In the genomic region with DNA sequence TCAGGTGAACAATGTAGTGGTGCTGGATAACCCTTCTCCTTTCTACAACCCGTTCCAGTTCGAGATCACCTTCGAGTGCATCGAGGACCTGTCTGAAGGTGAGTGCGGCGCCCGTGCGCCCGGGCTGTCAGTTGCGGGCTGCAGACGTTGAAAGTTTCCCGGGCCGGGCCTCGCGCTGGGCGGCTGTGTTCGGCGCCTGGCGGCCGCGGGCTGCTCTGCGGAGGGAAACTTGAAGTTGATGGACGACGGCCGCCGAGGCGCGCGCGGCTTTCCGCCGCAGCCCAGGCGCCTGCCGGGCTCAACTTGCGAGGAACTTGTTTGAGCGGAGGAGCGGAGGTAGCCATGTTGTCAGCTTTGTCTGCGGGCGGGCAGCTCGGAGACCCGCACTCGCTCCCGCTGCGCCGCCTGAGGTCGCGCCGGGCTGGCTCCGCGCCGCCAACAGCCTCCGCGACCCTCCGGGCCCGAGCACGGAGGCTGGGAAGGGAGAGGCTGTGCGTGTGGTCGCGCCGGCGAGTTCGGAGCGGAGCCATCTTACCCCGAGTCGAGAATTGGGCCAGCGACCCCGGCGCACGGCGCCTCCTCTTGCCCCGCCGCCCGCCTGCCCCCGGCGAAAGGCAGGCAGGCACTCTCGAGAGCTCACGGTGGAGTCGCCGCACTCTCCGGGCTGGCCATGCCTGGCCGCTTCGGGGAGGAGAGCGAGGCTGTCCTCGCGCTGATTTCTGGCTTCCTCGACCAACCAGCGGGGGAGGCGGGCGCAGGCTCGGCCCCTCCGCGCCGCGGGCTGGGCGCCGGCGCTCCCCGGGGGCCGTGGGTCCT, we compare ENCODE assay signal across 1 cellular context.
A peak's percentile ranks its signal among the peaks of the same experiment; 100 is the strongest.
TF ChIP-seq lines count a peak whose summit lies in the region.

No MANE protein-coding gene starts in this region.

TF ChIP-seq in K562, 482 proteins besides CTCF, POLR2A, EP300 and RAD21 (continued from another document and continues in another):
- TF ChIP-seq, protein P1, sequence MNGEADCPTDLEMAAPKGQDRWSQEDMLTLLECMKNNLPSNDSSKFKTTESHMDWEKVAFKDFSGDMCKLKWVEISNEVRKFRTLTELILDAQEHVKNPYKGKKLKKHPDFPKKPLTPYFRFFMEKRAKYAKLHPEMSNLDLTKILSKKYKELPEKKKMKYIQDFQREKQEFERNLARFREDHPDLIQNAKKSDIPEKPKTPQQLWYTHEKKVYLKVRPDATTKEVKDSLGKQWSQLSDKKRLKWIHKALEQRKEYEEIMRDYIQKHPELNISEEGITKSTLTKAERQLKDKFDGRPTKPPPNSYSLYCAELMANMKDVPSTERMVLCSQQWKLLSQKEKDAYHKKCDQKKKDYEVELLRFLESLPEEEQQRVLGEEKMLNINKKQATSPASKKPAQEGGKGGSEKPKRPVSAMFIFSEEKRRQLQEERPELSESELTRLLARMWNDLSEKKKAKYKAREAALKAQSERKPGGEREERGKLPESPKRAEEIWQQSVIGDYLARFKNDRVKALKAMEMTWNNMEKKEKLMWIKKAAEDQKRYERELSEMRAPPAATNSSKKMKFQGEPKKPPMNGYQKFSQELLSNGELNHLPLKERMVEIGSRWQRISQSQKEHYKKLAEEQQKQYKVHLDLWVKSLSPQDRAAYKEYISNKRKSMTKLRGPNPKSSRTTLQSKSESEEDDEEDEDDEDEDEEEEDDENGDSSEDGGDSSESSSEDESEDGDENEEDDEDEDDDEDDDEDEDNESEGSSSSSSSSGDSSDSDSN (IDR thresholded peaks at IDR 0.05; ENCODE audit: borderline replicate concordance in 1 of 2, low read depth in 2 of 2, low read length in 2 of 2), result peak; percentile 94
- TF ChIP-seq U2AF2 (optimal IDR thresholded peaks at IDR 0.05; ENCODE audit: low read depth, low read length) (no peak), ZNF354B (CRISPR knock-in tag; IDR thresholded peaks at IDR 0.05) (no peak), ZNF408 (CRISPR knock-in tag; IDR thresholded peaks at IDR 0.05; ENCODE audit: low read depth) (no peak), NR1H2 (CRISPR knock-in tag; IDR thresholded peaks at IDR 0.05) (0 out of 2 replicates have a peak, but pooled peaks have one; percentile 23), CREB1 (IDR thresholded peaks at IDR 0.05) (0 out of 2 replicates have a peak, but pooled peaks have one; percentile 18), CREB1 (CRISPR knock-in tag; IDR thresholded peaks at IDR 0.05) (no peak; the same call in 1 of the 2 replicates), PCBP1 (IDR thresholded peaks at IDR 0.05; ENCODE audit: low read depth, low read length, poor library complexity, severe bottlenecking) (no peak), RBBP5 (IDR thresholded peaks at IDR 0.05; ENCODE audit: borderline replicate concordance, insufficient read depth, low read length, poor library complexity, severe bottlenecking) (peak; percentile 88), KLF6 (CRISPR knock-in tag; IDR thresholded peaks at IDR 0.05; ENCODE audit: borderline replicate concordance) (no peak), HMGN3 (IDR thresholded peaks at IDR 0.05; ENCODE audit: borderline replicate concordance, extremely low read depth, insufficient read length, low read depth, low read length) (peak; percentile 81), SPI1 (IDR thresholded peaks at IDR 0.05; ENCODE audit: borderline replicate concordance, low read depth, low read length) (no peak), POLR2G (IDR thresholded peaks at IDR 0.05; ENCODE audit: low read depth, low read length) (peak; percentile 76), FOXK1 (CRISPR knock-in tag; IDR thresholded peaks at IDR 0.05; ENCODE audit: borderline replicate concordance) (peak; percentile 59; the same call in 1 of the 2 replicates), ZNF586 (CRISPR knock-in tag; conservative IDR thresholded peaks at IDR 0.05) (no peak), TBL1XR1 (IDR thresholded peaks at IDR 0.05; ENCODE audit: low read length in 2 of 2) (no peak), ZNF561 (CRISPR knock-in tag; conservative IDR thresholded peaks at IDR 0.05) (no peak), TRIM24 (IDR thresholded peaks at IDR 0.05) (no peak), SMAD4 (CRISPR knock-in tag; conservative IDR thresholded peaks at IDR 0.05) (peak; percentile 53; the same call in 1 of the 2 replicates), CHD1 (IDR thresholded peaks at IDR 0.05; ENCODE audit: low read length) (peak; percentile 92), BRD4 (IDR thresholded peaks at IDR 0.05) (peak; percentile 89), SP1 (CRISPR knock-in tag; IDR thresholded peaks at IDR 0.05) (peak; percentile 42; the same call in 1 of the 2 replicates)
- TF ChIP-seq, protein P2, sequence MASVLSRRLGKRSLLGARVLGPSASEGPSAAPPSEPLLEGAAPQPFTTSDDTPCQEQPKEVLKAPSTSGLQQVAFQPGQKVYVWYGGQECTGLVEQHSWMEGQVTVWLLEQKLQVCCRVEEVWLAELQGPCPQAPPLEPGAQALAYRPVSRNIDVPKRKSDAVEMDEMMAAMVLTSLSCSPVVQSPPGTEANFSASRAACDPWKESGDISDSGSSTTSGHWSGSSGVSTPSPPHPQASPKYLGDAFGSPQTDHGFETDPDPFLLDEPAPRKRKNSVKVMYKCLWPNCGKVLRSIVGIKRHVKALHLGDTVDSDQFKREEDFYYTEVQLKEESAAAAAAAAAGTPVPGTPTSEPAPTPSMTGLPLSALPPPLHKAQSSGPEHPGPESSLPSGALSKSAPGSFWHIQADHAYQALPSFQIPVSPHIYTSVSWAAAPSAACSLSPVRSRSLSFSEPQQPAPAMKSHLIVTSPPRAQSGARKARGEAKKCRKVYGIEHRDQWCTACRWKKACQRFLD (CRISPR knock-in tag; IDR thresholded peaks at IDR 0.05), result 0 out of 2 replicates have a peak, but pooled peaks have one; percentile 32
- TF ChIP-seq, protein P3, sequence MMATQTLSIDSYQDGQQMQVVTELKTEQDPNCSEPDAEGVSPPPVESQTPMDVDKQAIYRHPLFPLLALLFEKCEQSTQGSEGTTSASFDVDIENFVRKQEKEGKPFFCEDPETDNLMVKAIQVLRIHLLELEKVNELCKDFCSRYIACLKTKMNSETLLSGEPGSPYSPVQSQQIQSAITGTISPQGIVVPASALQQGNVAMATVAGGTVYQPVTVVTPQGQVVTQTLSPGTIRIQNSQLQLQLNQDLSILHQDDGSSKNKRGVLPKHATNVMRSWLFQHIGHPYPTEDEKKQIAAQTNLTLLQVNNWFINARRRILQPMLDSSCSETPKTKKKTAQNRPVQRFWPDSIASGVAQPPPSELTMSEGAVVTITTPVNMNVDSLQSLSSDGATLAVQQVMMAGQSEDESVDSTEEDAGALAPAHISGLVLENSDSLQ (IDR thresholded peaks at IDR 0.05), result peak; percentile 87
- TF ChIP-seq, protein P4, sequence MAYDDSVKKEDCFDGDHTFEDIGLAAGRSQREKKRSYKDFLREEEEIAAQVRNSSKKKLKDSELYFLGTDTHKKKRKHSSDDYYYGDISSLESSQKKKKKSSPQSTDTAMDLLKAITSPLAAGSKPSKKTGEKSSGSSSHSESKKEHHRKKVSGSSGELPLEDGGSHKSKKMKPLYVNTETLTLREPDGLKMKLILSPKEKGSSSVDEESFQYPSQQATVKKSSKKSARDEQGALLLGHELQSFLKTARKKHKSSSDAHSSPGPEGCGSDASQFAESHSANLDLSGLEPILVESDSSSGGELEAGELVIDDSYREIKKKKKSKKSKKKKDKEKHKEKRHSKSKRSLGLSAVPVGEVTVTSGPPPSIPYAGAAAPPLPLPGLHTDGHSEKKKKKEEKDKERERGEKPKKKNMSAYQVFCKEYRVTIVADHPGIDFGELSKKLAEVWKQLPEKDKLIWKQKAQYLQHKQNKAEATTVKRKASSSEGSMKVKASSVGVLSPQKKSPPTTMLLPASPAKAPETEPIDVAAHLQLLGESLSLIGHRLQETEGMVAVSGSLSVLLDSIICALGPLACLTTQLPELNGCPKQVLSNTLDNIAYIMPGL (CRISPR knock-in tag; IDR thresholded peaks at IDR 0.05), result no peak
- TF ChIP-seq, protein P5, sequence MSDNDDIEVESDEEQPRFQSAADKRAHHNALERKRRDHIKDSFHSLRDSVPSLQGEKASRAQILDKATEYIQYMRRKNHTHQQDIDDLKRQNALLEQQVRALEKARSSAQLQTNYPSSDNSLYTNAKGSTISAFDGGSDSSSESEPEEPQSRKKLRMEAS (CRISPR knock-in tag; IDR thresholded peaks at IDR 0.05), result peak; percentile 22; the same call in 1 of the 2 replicates
- TF ChIP-seq, protein P6, sequence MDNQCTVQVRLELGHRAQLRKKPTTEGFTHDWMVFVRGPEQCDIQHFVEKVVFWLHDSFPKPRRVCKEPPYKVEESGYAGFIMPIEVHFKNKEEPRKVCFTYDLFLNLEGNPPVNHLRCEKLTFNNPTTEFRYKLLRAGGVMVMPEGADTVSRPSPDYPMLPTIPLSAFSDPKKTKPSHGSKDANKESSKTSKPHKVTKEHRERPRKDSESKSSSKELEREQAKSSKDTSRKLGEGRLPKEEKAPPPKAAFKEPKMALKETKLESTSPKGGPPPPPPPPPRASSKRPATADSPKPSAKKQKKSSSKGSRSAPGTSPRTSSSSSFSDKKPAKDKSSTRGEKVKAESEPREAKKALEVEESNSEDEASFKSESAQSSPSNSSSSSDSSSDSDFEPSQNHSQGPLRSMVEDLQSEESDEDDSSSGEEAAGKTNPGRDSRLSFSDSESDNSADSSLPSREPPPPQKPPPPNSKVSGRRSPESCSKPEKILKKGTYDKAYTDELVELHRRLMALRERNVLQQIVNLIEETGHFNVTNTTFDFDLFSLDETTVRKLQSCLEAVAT (IDR thresholded peaks at IDR 0.05), result peak in 1 of 2 experiments; percentile 6; a peak in 1 of 4 replicates
- TF ChIP-seq, protein P7, sequence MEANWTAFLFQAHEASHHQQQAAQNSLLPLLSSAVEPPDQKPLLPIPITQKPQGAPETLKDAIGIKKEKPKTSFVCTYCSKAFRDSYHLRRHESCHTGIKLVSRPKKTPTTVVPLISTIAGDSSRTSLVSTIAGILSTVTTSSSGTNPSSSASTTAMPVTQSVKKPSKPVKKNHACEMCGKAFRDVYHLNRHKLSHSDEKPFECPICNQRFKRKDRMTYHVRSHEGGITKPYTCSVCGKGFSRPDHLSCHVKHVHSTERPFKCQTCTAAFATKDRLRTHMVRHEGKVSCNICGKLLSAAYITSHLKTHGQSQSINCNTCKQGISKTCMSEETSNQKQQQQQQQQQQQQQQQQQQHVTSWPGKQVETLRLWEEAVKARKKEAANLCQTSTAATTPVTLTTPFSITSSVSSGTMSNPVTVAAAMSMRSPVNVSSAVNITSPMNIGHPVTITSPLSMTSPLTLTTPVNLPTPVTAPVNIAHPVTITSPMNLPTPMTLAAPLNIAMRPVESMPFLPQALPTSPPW (CRISPR knock-in tag; IDR thresholded peaks at IDR 0.05), result peak; percentile 66; the same call in 1 of the 2 replicates
- TF ChIP-seq, protein P8, sequence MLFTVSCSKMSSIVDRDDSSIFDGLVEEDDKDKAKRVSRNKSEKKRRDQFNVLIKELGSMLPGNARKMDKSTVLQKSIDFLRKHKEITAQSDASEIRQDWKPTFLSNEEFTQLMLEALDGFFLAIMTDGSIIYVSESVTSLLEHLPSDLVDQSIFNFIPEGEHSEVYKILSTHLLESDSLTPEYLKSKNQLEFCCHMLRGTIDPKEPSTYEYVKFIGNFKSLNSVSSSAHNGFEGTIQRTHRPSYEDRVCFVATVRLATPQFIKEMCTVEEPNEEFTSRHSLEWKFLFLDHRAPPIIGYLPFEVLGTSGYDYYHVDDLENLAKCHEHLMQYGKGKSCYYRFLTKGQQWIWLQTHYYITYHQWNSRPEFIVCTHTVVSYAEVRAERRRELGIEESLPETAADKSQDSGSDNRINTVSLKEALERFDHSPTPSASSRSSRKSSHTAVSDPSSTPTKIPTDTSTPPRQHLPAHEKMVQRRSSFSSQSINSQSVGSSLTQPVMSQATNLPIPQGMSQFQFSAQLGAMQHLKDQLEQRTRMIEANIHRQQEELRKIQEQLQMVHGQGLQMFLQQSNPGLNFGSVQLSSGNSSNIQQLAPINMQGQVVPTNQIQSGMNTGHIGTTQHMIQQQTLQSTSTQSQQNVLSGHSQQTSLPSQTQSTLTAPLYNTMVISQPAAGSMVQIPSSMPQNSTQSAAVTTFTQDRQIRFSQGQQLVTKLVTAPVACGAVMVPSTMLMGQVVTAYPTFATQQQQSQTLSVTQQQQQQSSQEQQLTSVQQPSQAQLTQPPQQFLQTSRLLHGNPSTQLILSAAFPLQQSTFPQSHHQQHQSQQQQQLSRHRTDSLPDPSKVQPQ (CRISPR knock-in tag; IDR thresholded peaks at IDR 0.05; ENCODE audit: borderline replicate concordance), result no peak
- TF ChIP-seq, protein P9, sequence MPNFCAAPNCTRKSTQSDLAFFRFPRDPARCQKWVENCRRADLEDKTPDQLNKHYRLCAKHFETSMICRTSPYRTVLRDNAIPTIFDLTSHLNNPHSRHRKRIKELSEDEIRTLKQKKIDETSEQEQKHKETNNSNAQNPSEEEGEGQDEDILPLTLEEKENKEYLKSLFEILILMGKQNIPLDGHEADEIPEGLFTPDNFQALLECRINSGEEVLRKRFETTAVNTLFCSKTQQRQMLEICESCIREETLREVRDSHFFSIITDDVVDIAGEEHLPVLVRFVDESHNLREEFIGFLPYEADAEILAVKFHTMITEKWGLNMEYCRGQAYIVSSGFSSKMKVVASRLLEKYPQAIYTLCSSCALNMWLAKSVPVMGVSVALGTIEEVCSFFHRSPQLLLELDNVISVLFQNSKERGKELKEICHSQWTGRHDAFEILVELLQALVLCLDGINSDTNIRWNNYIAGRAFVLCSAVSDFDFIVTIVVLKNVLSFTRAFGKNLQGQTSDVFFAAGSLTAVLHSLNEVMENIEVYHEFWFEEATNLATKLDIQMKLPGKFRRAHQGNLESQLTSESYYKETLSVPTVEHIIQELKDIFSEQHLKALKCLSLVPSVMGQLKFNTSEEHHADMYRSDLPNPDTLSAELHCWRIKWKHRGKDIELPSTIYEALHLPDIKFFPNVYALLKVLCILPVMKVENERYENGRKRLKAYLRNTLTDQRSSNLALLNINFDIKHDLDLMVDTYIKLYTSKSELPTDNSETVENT (CRISPR knock-in tag; IDR thresholded peaks at IDR 0.05), result peak; percentile 12; the same call in 1 of the 2 replicates
- TF ChIP-seq, protein P10, sequence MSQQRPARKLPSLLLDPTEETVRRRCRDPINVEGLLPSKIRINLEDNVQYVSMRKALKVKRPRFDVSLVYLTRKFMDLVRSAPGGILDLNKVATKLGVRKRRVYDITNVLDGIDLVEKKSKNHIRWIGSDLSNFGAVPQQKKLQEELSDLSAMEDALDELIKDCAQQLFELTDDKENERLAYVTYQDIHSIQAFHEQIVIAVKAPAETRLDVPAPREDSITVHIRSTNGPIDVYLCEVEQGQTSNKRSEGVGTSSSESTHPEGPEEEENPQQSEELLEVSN (IDR thresholded peaks at IDR 0.05; ENCODE audit: borderline replicate concordance in 1 of 2, extremely low read depth in 1 of 2, insufficient read depth in 1 of 2, insufficient read length in 1 of 2, low read depth in 1 of 2, low read length in 1 of 2, poor library complexity in 1 of 2, severe bottlenecking in 1 of 2), result peak in 1 of 2 experiments; percentile 68
